Comparison of ENCODE assay signal across 20 cellular contexts in the genomic region with DNA sequence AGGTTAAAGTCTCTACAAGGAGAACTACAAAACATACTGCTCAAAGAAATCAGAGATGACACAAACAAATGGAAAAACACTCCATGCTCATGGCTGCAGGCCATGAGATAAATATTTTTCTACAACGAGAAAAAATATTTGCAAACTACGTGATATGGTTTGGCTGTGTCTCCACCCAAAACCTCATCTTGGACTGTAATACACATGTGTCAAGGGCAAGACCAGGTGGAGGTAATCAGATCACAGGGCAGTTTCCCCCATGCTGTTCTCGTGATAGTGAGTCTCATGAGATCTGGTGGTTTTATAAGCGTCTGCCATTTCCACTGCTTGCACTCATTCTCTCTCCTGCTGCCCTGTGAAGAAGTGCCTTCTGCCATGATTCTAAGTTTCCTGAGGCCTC.
"Had no signal": no experiment of that assay in that cellular context is flagged by ENCODE, and none has a peak within 500 bp of the region (broad histone marks: within the 10 kb centered on the region; RNA-seq: fewer than 3 reads in every experiment).

No MANE protein-coding gene starts in this region.

- H3K27me3 ChIP-seq: adrenal gland, esophagus squamous epithelium, foreskin keratinocyte, ovary, right lobe of liver, thyroid gland, uterus had no signal

- H3K4me3 ChIP-seq: adrenal gland, esophagus squamous epithelium, lower lobe of right lung, ovary, right lobe of liver, thyroid gland, uterus had no signal

- H3K4me1 Mint-ChIP-seq: mesothelial cell of epicardium had no signal

- ATAC-seq: foreskin keratinocyte, left colon, lower lobe of right lung, SK-N-SH treated with all-trans-retinoic acid at 6 μM for 48 hours had no signal

- H3K27me3 Mint-ChIP-seq: activated CD4-positive, alpha-beta T cell treated with anti-CD3 and anti-CD28 coated beads, Interleukin-2, amount 10 ng/mL, durations not matched to agents 7 days and 5 days had no signal

- H3K36me3 ChIP-seq: adrenal gland, esophagus squamous epithelium, lower lobe of right lung, ovary, right lobe of liver, thyroid gland, uterus, WERI-Rb-1 had no signal

- H3K27ac ChIP-seq: esophagus squamous epithelium, foreskin keratinocyte, lower lobe of right lung, ovary, right lobe of liver, thyroid gland, uterus, WERI-Rb-1 had no signal

- DNase-seq: activated CD4-positive, alpha-beta T cell treated with anti-CD3 and anti-CD28 coated beads, Interleukin-2, amount 10 ng/mL, durations not matched to agents 7 days and 5 days; activated naive CD4-positive, alpha-beta T cell treated with anti-CD3 and anti-CD28 coated beads, Interleukin-2, amount 50 U/mL, for 16 hours; activated T-cell treated with anti-CD3 and anti-CD28 coated beads, Interleukin-2, amount 50 U/mL, for 1 hour; adrenal gland; caudate nucleus; cortex of kidney; effector CD8-positive, alpha-beta T cell; esophagus squamous epithelium; foreskin keratinocyte; left colon; lower lobe of right lung; ovary; right lobe of liver; thyroid gland; uterus; WERI-Rb-1 had no signal

- H3K27ac Mint-ChIP-seq: activated CD4-positive, alpha-beta T cell treated with anti-CD3 and anti-CD28 coated beads, Interleukin-2, amount 10 ng/mL, durations not matched to agents 7 days and 5 days; mesothelial cell of epicardium had no signal

- H3K4me1 ChIP-seq: thyroid gland, uterus had no signal

- H3K4me3 Mint-ChIP-seq: activated CD4-positive, alpha-beta T cell treated with anti-CD3 and anti-CD28 coated beads, Interleukin-2, amount 10 ng/mL, durations not matched to agents 7 days and 5 days; mesothelial cell of epicardium had no signal

- FAIRE-seq: endothelial cell of umbilical vein, islet of Langerhans had no signal

- H3K9me3 ChIP-seq: lower lobe of right lung, ovary, right lobe of liver, thyroid gland, uterus had no signal
